In the genomic region with DNA sequence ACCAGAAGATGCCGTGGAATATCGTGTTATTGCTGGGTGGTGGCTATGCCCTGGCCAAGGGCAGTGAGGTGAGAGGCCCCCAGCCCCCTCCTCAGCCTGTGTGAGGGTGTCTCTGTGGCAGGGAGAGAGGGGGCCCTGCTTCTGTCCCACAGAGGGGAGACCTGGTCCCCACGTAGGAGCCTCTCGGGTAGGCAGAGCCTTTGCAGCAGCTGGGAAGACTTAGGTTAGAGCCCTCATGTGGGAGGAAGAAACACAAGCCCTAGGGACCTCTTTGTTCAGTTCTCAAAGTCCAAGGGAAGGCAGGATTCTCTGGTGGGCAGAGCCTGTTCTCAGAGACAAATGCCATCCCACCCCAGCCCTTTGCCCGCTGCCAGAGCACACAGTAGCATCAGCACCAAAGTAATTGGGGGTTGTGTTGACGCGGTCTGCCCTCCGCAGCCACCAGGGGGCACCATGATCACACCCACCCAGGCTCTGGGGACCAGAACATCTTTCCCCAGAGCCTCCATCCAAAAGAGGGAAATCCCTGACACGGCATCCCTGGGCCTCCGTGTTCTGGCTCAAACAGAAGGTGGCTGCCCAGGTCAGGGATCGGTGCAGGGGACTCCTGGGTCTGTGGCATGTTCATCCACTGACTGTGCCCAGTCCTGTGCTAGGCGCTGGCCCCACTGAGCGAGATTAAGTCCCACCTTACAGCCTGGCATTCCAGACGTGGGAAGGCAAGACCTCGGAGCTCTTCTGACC, we compare ENCODE assay signal across 9 cellular contexts. TPM values are rescaled to one million over a fixed set of nuclear protein-coding genes. Genes with fewer than 3 reads are reported as not detected.
DNase-seq lines count a peak whose midpoint lies in the region; ATAC-seq and TF ChIP-seq lines count a peak whose summit lies in the region.
"Had no signal": no experiment of that assay in that cellular context is flagged by ENCODE, and none has a peak within 500 bp of the region (broad histone marks: within the 10 kb centered on the region; RNA-seq: fewer than 3 reads in every experiment).

No MANE protein-coding gene starts in this region.

- no peaks in the 10 kb centered on the region for H3K4me1 ChIP-seq in DOHH2 (ENCODE audit: control insufficient read depth, low read length)

- H3F3A ChIP-seq in DOHH2 (ENCODE audit: control insufficient read depth, insufficient read depth) = no peaks in the 10 kb centered on the region

- TF ChIP-seq CTCF in DOHH2 (IDR thresholded peaks at IDR 0.05; ENCODE audit: low read depth, low read length, poor library complexity, severe bottlenecking) (peak; percentile 91), epithelial cell of proximal tubule (conservative IDR thresholded peaks at IDR 0.05; ENCODE audit: low read depth, low read length) (peak; percentile 89)

- no peaks in the 10 kb centered on the region for H3K36me3 ChIP-seq in DOHH2 (ENCODE audit: control insufficient read depth, low read length)

- H3K27me3 ChIP-seq in DOHH2 (ENCODE audit: control insufficient read depth, low read length) = no peaks in the 10 kb centered on the region

- H3K4me3 Mint-ChIP-seq in naive B cell = no peak overlapping the region
- H3K4me3 Mint-ChIP-seq in stimulated activated effector memory CD8-positive, alpha-beta T cell treated with anti-CD3 and anti-CD28 coated beads, Interleukin-12 subunit alpha, Interleukin-12 subunit beta, amount 100 ng/mL, for 72 hours = no peak overlapping the region

- H3K79me2 ChIP-seq in DOHH2 (ENCODE audit: control insufficient read depth, low read length) = no peaks in the 10 kb centered on the region

- H3K4me1 Mint-ChIP-seq in naive B cell = peaks cover 8 to 19% (median 12%) of the 10 kb centered on the region in 3 donors
- H3K4me1 Mint-ChIP-seq in stimulated activated effector memory CD8-positive, alpha-beta T cell treated with anti-CD3 and anti-CD28 coated beads, Interleukin-12 subunit alpha, Interleukin-12 subunit beta, amount 100 ng/mL, for 72 hours = no peaks in the 10 kb centered on the region

- H3K4me3 ChIP-seq in DOHH2 (ENCODE audit: low read length) (no peak overlapping the region), epithelial cell of proximal tubule (ENCODE audit: low read depth, low read length) (no peak overlapping the region)

- no peaks in the 10 kb centered on the region for H3K9me3 Mint-ChIP-seq in naive B cell
- H3K9me3 Mint-ChIP-seq in stimulated activated effector memory CD8-positive, alpha-beta T cell treated with anti-CD3 and anti-CD28 coated beads, Interleukin-12 subunit alpha, Interleukin-12 subunit beta, amount 100 ng/mL, for 72 hours = no peaks in the 10 kb centered on the region

- H3K27ac Mint-ChIP-seq in naive B cell = peak overlapping the region in 1 of 6 donors; percentile 66
- H3K27ac Mint-ChIP-seq in stimulated activated effector memory CD8-positive, alpha-beta T cell treated with anti-CD3 and anti-CD28 coated beads, Interleukin-12 subunit alpha, Interleukin-12 subunit beta, amount 100 ng/mL, for 72 hours = no peak overlapping the region

- H3K36me3 Mint-ChIP-seq in naive B cell = no peaks in the 10 kb centered on the region
- no peaks in the 10 kb centered on the region for H3K36me3 Mint-ChIP-seq in stimulated activated effector memory CD8-positive, alpha-beta T cell treated with anti-CD3 and anti-CD28 coated beads, Interleukin-12 subunit alpha, Interleukin-12 subunit beta, amount 100 ng/mL, for 72 hours

- H3K4me2 ChIP-seq in DOHH2 (ENCODE audit: low read length) = no peak overlapping the region

- no peaks in the 10 kb centered on the region for H4K20me1 ChIP-seq in DOHH2 (ENCODE audit: control insufficient read depth, insufficient read depth, low read depth, low read length)

- no peaks in the 10 kb centered on the region for H3K27me3 Mint-ChIP-seq in naive B cell

- DNase-seq in NOMO-1 treated with dmso at 0.1 percent for 144 hours (lab: John Stamatoyannopoulos, UW; ENCODE audit: unreplicated experiment) = peak; percentile 16
- DNase-seq in activated CD8-positive, alpha-beta memory T cell treated with anti-CD3 and anti-CD28 coated beads, Interleukin-2, amount 50 U/mL, for 4 hours = peak; percentile 83
- DNase-seq in epithelial cell of proximal tubule (ENCODE audit: low read depth) = no peak
- peak; percentile 75 for DNase-seq in naive B cell
- peak; percentile 78 to 88 for DNase-seq in stimulated activated effector memory CD8-positive, alpha-beta T cell treated with anti-CD3 and anti-CD28 coated beads, Interleukin-12 subunit alpha, Interleukin-12 subunit beta, amount 100 ng/mL, for 72 hours (ENCODE audit: low spot score in 2 of 2)

- ATAC-seq in HG03432 (IDR thresholded peaks at IDR 0.05; ENCODE audit: unreplicated experiment) (peak; percentile 71), naive B cell (ENCODE audit: low read depth in 2 of 2) (peak; percentile 89 to 94), GM21723 (IDR thresholded peaks at IDR 0.05; ENCODE audit: unreplicated experiment) (no peak)
- peak; percentile 77 for ATAC-seq in stimulated activated effector memory CD8-positive, alpha-beta T cell treated with anti-CD3 and anti-CD28 coated beads, Interleukin-12 subunit alpha, Interleukin-12 subunit beta, amount 100 ng/mL, for 72 hours

- H3K9me3 ChIP-seq in DOHH2 (ENCODE audit: control insufficient read depth, insufficient read depth, low read length) = no peaks in the 10 kb centered on the region

- H3K27ac ChIP-seq in DOHH2 (ENCODE audit: low read depth, low read length) = no peak overlapping the region
- H3K27ac ChIP-seq: epithelial cell of prostate had no signal

- no peaks in the 10 kb centered on the region for H3K9me2 ChIP-seq in DOHH2 (replicated peaks; ENCODE audit: control insufficient read depth, low read length)

RNA-seq across cellular contexts. Expression of a gene that starts 11.5 kb away (rescaled TPM):
- not detected in 2 replicates for total RNA-seq in epithelial cell of proximal tubule
- polyA plus RNA-seq in naive B cell (ENCODE audit: low read depth in 6 of 6) = not detected

RNA-seq across cellular contexts. Expression of a gene that starts 21.2 kb away (rescaled TPM):
- not detected in 2 replicates for total RNA-seq in epithelial cell of proximal tubule
- polyA plus RNA-seq in naive B cell (ENCODE audit: low read depth in 6 of 6) = not detected

RNA-seq across cellular contexts. Expression of a gene that starts 57.8 kb away (rescaled TPM):
- total RNA-seq in epithelial cell of proximal tubule = 28.7 and 29.2 TPM in 2 replicates
- 10 to 100 TPM; 69.7 to 93.0 (median 75.3) TPM for polyA plus RNA-seq in naive B cell (ENCODE audit: low read depth in 6 of 6)
